ENCODE assay signal across 9 cellular contexts in genomic region chr4:140048419-140049022, GRCh38.
DNase-seq lines count a peak whose midpoint lies in the region; ATAC-seq lines count a peak whose summit lies in the region.
"Had no signal": no experiment of that assay in that cellular context is flagged by ENCODE, and none has a peak within 500 bp of the region (broad histone marks: within the 10 kb centered on the region; RNA-seq: fewer than 3 reads in every experiment).

No MANE protein-coding gene starts in this region.

- H3K27me3 Mint-ChIP-seq in CD4-positive, alpha-beta memory T cell = peaks cover 3 to 6% of the 10 kb centered on the region in 2 donors

- CTCF ChIA-PET in CD4-positive, alpha-beta memory T cell (lab: Charles Lee; ENCODE audit: partially characterized antibody) = interaction anchor here (0.7 to 4.8 kb wide), 5 partner anchors 20 to 205 kb away, joined by 3 to 34 read pairs (median 4); no protein-coding TSS in a partner anchor

- H3K36me3 ChIP-seq in CD4-positive, alpha-beta memory T cell (ENCODE audit: insufficient read depth, low read length) = no peaks in the 10 kb centered on the region
- H3K36me3 ChIP-seq in endocrine pancreas (ENCODE audit: control insufficient read depth, insufficient read depth, low read length) (no peaks in the 10 kb centered on the region), neuron (ENCODE audit: insufficient read depth, low read length) (no peaks in the 10 kb centered on the region)

- H3K4me1 ChIP-seq in CD4-positive, alpha-beta memory T cell (ENCODE audit: insufficient read depth, low read length) = peaks cover 19% of the 10 kb centered on the region
- peaks cover 19% of the 10 kb centered on the region for H3K4me1 ChIP-seq in endocrine pancreas (ENCODE audit: control insufficient read depth, insufficient read depth, low read length)
- H3K4me1 ChIP-seq in neuron (ENCODE audit: insufficient read depth, low read length) = peaks cover 55% of the 10 kb centered on the region

- no peak overlapping the region for H3K9ac ChIP-seq in endocrine pancreas (ENCODE audit: control insufficient read depth, insufficient read depth, low read length)

- no peak for DNase-seq in CD4-positive, alpha-beta memory T cell
- DNase-seq in NCI-H2081 treated with DMSO at 0.1 percent for 48 hours (lab: John Stamatoyannopoulos, UW) (peak; percentile 32), NCI-H524 treated with DMSO at 0.1 percent for 48 hours (lab: John Stamatoyannopoulos, UW) (no peak)
- no peak for DNase-seq in stimulated activated CD8-positive, alpha-beta memory T cell treated with anti-CD3 and anti-CD28 coated beads, Interleukin-4, amount 100 ng/mL, for 48 hours
- DNase-seq: stimulated activated naive CD4-positive, alpha-beta T cell treated with Interleukin-2 at 50 U/mL for 16 hours had no signal

- H3K27ac ChIP-seq in CD4-positive, alpha-beta memory T cell (ENCODE audit: low read depth, low read length) = no peak overlapping the region

- H3K4me3 Mint-ChIP-seq in CD4-positive, alpha-beta memory T cell = peak overlapping the region in 7 of 8 donors; percentile 76 to 92 (median 85)

- H3K27ac Mint-ChIP-seq in CD4-positive, alpha-beta memory T cell = peak overlapping the region in 3 of 7 donors; percentile 85 to 91 (median 87)

- intact Hi-C loops in CD4-positive, alpha-beta memory T cell (cut with micrococcal nuclease) = loop anchor here (1.0 to 2.0 kb wide), 2 partner anchors 22 to 104 kb away; no protein-coding TSS in a partner anchor

- POLR2A ChIA-PET in CD4-positive, alpha-beta memory T cell (lab: Charles Lee; ENCODE audit: partially characterized antibody) = interaction anchor here (1.4 to 1.7 kb wide), 2 partner anchors 102 to 108 kb away, joined by 5 to 7 read pairs; no protein-coding TSS in a partner anchor

- peak overlapping the region in 1 of 2 donors; percentile 17 for H3K4me3 ChIP-seq in CD4-positive, alpha-beta memory T cell (ENCODE audit: low read length in 2 of 2)
- H3K4me3 ChIP-seq in endocrine pancreas (ENCODE audit: control insufficient read depth, insufficient read depth, low read length) (peak overlapping the region; percentile 83), neuron (ENCODE audit: low read length) (peak overlapping the region; percentile 40)

- H3K4me1 Mint-ChIP-seq in CD4-positive, alpha-beta memory T cell = peaks cover 12 to 29% (median 16%) of the 10 kb centered on the region in 4 donors

- peak overlapping the region; percentile 56 for H2AFZ ChIP-seq in neuron (ENCODE audit: low read depth, low read length)

- H3K9me3 Mint-ChIP-seq in CD4-positive, alpha-beta memory T cell = no peaks in the 10 kb centered on the region

- ATAC-seq in HG02840 (IDR thresholded peaks at IDR 0.05; ENCODE audit: low FRiP score, unreplicated experiment) (no peak), HG03378 (IDR thresholded peaks at IDR 0.05; ENCODE audit: unreplicated experiment) (no peak)

- no peaks in the 10 kb centered on the region for H3K36me3 Mint-ChIP-seq in CD4-positive, alpha-beta memory T cell

- H3K27me3 ChIP-seq in CD4-positive, alpha-beta memory T cell (ENCODE audit: insufficient read depth, low read length) = no peaks in the 10 kb centered on the region
- H3K27me3 ChIP-seq in endocrine pancreas (ENCODE audit: control insufficient read depth, insufficient read depth, low read length) (no peaks in the 10 kb centered on the region), neuron (ENCODE audit: insufficient read depth, low read length) (no peaks in the 10 kb centered on the region)

- no peaks in the 10 kb centered on the region for H3K9me3 ChIP-seq in CD4-positive, alpha-beta memory T cell (ENCODE audit: control insufficient read depth in 1 of 2, low read length in 2 of 2)
- H3K9me3 ChIP-seq in endocrine pancreas (ENCODE audit: control insufficient read depth, low read length) (no peaks in the 10 kb centered on the region), neuron (ENCODE audit: low read length) (no peaks in the 10 kb centered on the region)
